In the genomic region with DNA sequence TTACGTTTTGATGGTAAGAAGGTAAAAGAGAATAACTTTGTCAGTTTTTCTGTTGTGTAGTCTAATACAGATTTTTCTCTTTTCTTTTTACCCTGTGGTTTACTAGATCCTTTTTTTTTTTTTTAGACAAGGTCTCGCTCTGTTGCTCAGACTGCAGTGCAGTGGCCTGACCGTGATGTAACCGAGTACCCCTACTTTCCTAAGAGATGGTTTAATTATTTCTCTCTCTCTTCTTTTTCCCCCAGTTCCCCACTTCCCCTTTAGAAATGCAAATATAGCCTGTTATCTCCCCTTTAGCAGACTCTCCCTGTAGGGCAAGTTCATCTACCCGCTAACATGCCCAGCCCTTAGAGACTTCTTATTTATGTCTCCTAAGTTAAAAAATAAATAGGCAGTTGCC, we compare ENCODE assay signal across 9 cellular contexts. TPM values are rescaled to one million over a fixed set of nuclear protein-coding genes. Genes with fewer than 3 reads are reported as not detected.
A peak's percentile ranks its signal among the peaks of the same experiment; 100 is the strongest.
DNase-seq lines count a peak whose midpoint lies in the region; ATAC-seq and TF ChIP-seq lines count a peak whose summit lies in the region.
"Had no signal": no experiment of that assay in that cellular context is flagged by ENCODE, and none has a peak within 500 bp of the region (broad histone marks: within the 10 kb centered on the region; RNA-seq: fewer than 3 reads in every experiment).

No MANE protein-coding gene starts in this region.

- DNase-seq in neural crest cell (ENCODE audit: low read depth, low spot score) (no peak), foreskin keratinocyte (no peak), WERI-Rb-1 (no peak), midbrain (lab: John Stamatoyannopoulos, UW) (no peak), tibial nerve (ENCODE audit: low spot score in 2 of 2) (no peak)

- H3K4me1 ChIP-seq in foreskin keratinocyte (peaks cover 4% of the 10 kb centered on the region), tibial nerve (peaks cover 0 to 27% (median 17%) of the 10 kb centered on the region in 4 donors)

- no peaks in the 10 kb centered on the region for H3K9me3 Mint-ChIP-seq in neural crest cell

- no peak for TF ChIP-seq CTCF in neural crest cell (conservative IDR thresholded peaks at IDR 0.05)
- TF ChIP-seq CTCF in foreskin keratinocyte (conservative IDR thresholded peaks at IDR 0.05) = no peak
- no peak for TF ChIP-seq CTCF in WERI-Rb-1 (IDR thresholded peaks at IDR 0.05; ENCODE audit: low read depth, low read length)
- TF ChIP-seq CTCF in tibial nerve (IDR thresholded peaks at IDR 0.05) = no peak

- H3K4me3 Mint-ChIP-seq in neural crest cell = peak overlapping the region; percentile 58

- H3K27ac ChIP-seq in foreskin keratinocyte (no peak overlapping the region), WERI-Rb-1 (no peak overlapping the region), tibial nerve (no peak overlapping the region)
- H3K27ac ChIP-seq: RWPE1 had no signal

- H3K27ac Mint-ChIP-seq in neural crest cell (ENCODE audit: unreplicated experiment) = no peak overlapping the region

- H3K4me1 Mint-ChIP-seq in neural crest cell = peaks cover 26% of the 10 kb centered on the region

- H3K27me3 ChIP-seq in foreskin keratinocyte = no peaks in the 10 kb centered on the region
- H3K27me3 ChIP-seq in WERI-Rb-1 (ENCODE audit: insufficient read depth, low read depth, severe bottlenecking) = no peaks in the 10 kb centered on the region
- no peaks in the 10 kb centered on the region for H3K27me3 ChIP-seq in tibial nerve

- no peak for TF ChIP-seq POLR2A in tibial nerve (IDR thresholded peaks at IDR 0.05)

- H3K36me3 Mint-ChIP-seq in neural crest cell (ENCODE audit: low read depth) = no peaks in the 10 kb centered on the region

- H3K4me3 ChIP-seq in WERI-Rb-1 (ENCODE audit: low read depth, low read length) (no peak overlapping the region), tibial nerve (no peak overlapping the region)

- H3K9me3 ChIP-seq in WERI-Rb-1 (ENCODE audit: severe bottlenecking) (no peaks in the 10 kb centered on the region), tibial nerve (no peaks in the 10 kb centered on the region)

- H3K36me3 ChIP-seq in WERI-Rb-1 = no peaks in the 10 kb centered on the region
- H3K36me3 ChIP-seq in tibial nerve = no peaks in the 10 kb centered on the region

- TF ChIP-seq EP300 in tibial nerve (IDR thresholded peaks at IDR 0.05) = no peak

- ATAC-seq in GM19025 (IDR thresholded peaks at IDR 0.05; ENCODE audit: low read depth, unreplicated experiment) (peak; percentile 28), HG02588 (IDR thresholded peaks at IDR 0.05; ENCODE audit: unreplicated experiment) (peak; percentile 34), HG03571 (IDR thresholded peaks at IDR 0.05; ENCODE audit: unreplicated experiment) (peak; percentile 47), foreskin keratinocyte (no peak)

- whole genome bisulfite sequencing in tibial nerve, 2 donors = 90 to 95% methylated on average over 5 of the region's 5 CpGs

- peaks cover 10% of the 10 kb centered on the region for H3K27me3 Mint-ChIP-seq in neural crest cell (ENCODE audit: low read depth)

RNA-seq across cellular contexts. Expression of gene SNX25, which starts 4.4 kb away (rescaled TPM):
- total RNA-seq in neural crest cell (9.7 and 14.3 TPM in 2 replicates), foreskin keratinocyte (9.8 and 10.5 TPM in 2 replicates), tibial nerve (10 to 100 TPM; 17.7 to 29.4 (median 23.5) TPM)
- polyA plus RNA-seq in foreskin keratinocyte = 2.9 and 3.3 TPM in 2 replicates

RNA-seq across cellular contexts. Expression of gene CFAP97, which starts 10.0 kb away (rescaled TPM):
- total RNA-seq in neural crest cell (34.6 and 38.5 TPM in 2 replicates), foreskin keratinocyte (28.4 and 29.9 TPM in 2 replicates), tibial nerve (10 to 100 TPM; 30.3 to 44.1 (median 33.3) TPM)
- polyA plus RNA-seq in foreskin keratinocyte = 4.8 and 6.2 TPM in 2 replicates
